Comparison of ENCODE assay signal across 17 cellular contexts in genomic region chr14:74574706-74575105, GRCh38. TPM values are rescaled to one million over a fixed set of nuclear protein-coding genes. Genes with fewer than 3 reads are reported as not detected.
DNase-seq lines count a peak whose midpoint lies in the region; ATAC-seq and TF ChIP-seq lines count a peak whose summit lies in the region.
"Had no signal": no experiment of that assay in that cellular context is flagged by ENCODE, and none has a peak within 500 bp of the region (broad histone marks: within the 10 kb centered on the region; RNA-seq: fewer than 3 reads in every experiment).

No MANE protein-coding gene starts in this region.

- peak overlapping the region; percentile 31 for H3K27ac Mint-ChIP-seq in mesothelial cell of epicardium
- H3K27ac Mint-ChIP-seq: progenitor cell of endocrine pancreas had no signal

- peaks cover 61% of the 10 kb centered on the region for H3K4me1 Mint-ChIP-seq in mesothelial cell of epicardium

- H3K9ac ChIP-seq in Karpas-422 (ENCODE audit: low read length) (0 out of 2 replicates have a peak overlapping the region, but pooled peaks have one; percentile 9), adipocyte (ENCODE audit: low read length) (peak overlapping the region; percentile 8)

- no peaks in the 10 kb centered on the region for H4K20me1 ChIP-seq in Karpas-422 (ENCODE audit: insufficient read depth, low read depth, low read length)

- H3K9me3 ChIP-seq in Karpas-422 (ENCODE audit: low read length) (no peaks in the 10 kb centered on the region), adipocyte (ENCODE audit: control insufficient read depth, low read length) (no peaks in the 10 kb centered on the region)

- no peaks in the 10 kb centered on the region for H3K9me2 ChIP-seq in Karpas-422 (replicated peaks; ENCODE audit: insufficient read depth, low read length)

- DNase-seq in Karpas-422 (peak; percentile 58), adipocyte (ENCODE audit: low read depth) (peak; percentile 30), mesothelial cell of epicardium (ENCODE audit: low spot score in 2 of 2, unreplicated experiment in 2 of 2) (no peak), epidermal melanocyte (ENCODE audit: insufficient read length, low spot score) (no peak)
- no peak for DNase-seq in NK-92 treated with Interleukin-12 subunit alpha and Interleukin-12 subunit beta, amount 100 ng/mL, for 24 hours (lab: John Stamatoyannopoulos, UW)
- DNase-seq: activated CD4-positive, alpha-beta T cell treated with anti-CD3 and anti-CD28 coated beads for 48 hours; activated effector memory CD4-positive, alpha-beta T cell treated with Interleukin-2 at 50 U/mL for 16 hours; DMS153; NCI-H1436; stimulated activated CD4-positive, alpha-beta T cell treated with anti-CD3 and anti-CD28 coated beads, Interleukin-2, amount 100 ng/mL, for 48 hours; stimulated activated naive CD4-positive, alpha-beta T cell had no signal

- no peak for TF ChIP-seq CTCF in mesothelial cell of epicardium (IDR thresholded peaks at IDR 0.05; ENCODE audit: unreplicated experiment)

- H3K79me2 ChIP-seq in ACC112 (ENCODE audit: control insufficient read depth, insufficient read depth, low read length, unreplicated experiment) (peaks cover 12% of the 10 kb centered on the region), Karpas-422 (ENCODE audit: low read length) (no peaks in the 10 kb centered on the region)

- H3K27me3 Mint-ChIP-seq in mesothelial cell of epicardium (ENCODE audit: low read depth) = no peaks in the 10 kb centered on the region

- H2AFZ ChIP-seq in ACC112 (ENCODE audit: low read length, unreplicated experiment) (peak overlapping the region; percentile 23), Karpas-422 (ENCODE audit: low read length) (peak overlapping the region; percentile 32)

- no peaks in the 10 kb centered on the region for H3K36me3 Mint-ChIP-seq in mesothelial cell of epicardium
- H3K36me3 Mint-ChIP-seq: T-cell had no signal

- no peaks in the 10 kb centered on the region for H3K36me3 ChIP-seq in ACC112 (ENCODE audit: insufficient read depth, low read length)
- no peaks in the 10 kb centered on the region for H3K36me3 ChIP-seq in Karpas-422 (ENCODE audit: insufficient read depth, low read length)
- no peaks in the 10 kb centered on the region for H3K36me3 ChIP-seq in adipocyte (ENCODE audit: control insufficient read depth, insufficient read depth, low read length, severe bottlenecking)

- no peak overlapping the region for H3K4me3 Mint-ChIP-seq in mesothelial cell of epicardium

- H3K27me3 ChIP-seq in ACC112 (ENCODE audit: insufficient read depth, low read length) (no peaks in the 10 kb centered on the region), Karpas-422 (ENCODE audit: low read length) (no peaks in the 10 kb centered on the region), adipocyte (replicated peaks; ENCODE audit: control insufficient read depth, insufficient read depth, low read length) (no peaks in the 10 kb centered on the region)

- H3K4me3 ChIP-seq in ACC112 (ENCODE audit: low read depth, low read length) (no peak overlapping the region), Karpas-422 (ENCODE audit: low read length) (no peak overlapping the region), adipocyte (ENCODE audit: low read length) (no peak overlapping the region)

- peaks cover 72% of the 10 kb centered on the region for H3K4me1 ChIP-seq in ACC112 (ENCODE audit: control insufficient read depth, insufficient read depth, low read length, unreplicated experiment)
- peaks cover 9% of the 10 kb centered on the region for H3K4me1 ChIP-seq in Karpas-422 (ENCODE audit: low read length)
- H3K4me1 ChIP-seq in adipocyte (ENCODE audit: control insufficient read depth, insufficient read depth, low read length) = peaks cover 73% of the 10 kb centered on the region

- H3K27ac ChIP-seq in ACC112 (ENCODE audit: low read depth, low read length) (peak overlapping the region; percentile 96), Karpas-422 (ENCODE audit: low read length) (no peak overlapping the region)

- no peaks in the 10 kb centered on the region for H3K9me3 Mint-ChIP-seq in mesothelial cell of epicardium
- H3K9me3 Mint-ChIP-seq: T-cell had no signal

- peak overlapping the region; percentile 2 for H3K4me2 ChIP-seq in Karpas-422 (ENCODE audit: low read depth, low read length, poor library complexity, severe bottlenecking)

- ATAC-seq in HG02678 (IDR thresholded peaks at IDR 0.05; ENCODE audit: unreplicated experiment) (no peak), GM21360 (IDR thresholded peaks at IDR 0.05; ENCODE audit: unreplicated experiment) (no peak)
- ATAC-seq: esophagus mucosa had no signal

RNA-seq across cellular contexts. Expression of gene LTBP2, which starts 37.3 kb away (rescaled TPM):
- 0.04 TPM in 1 of 2 replicates, not detected in the other for total RNA-seq in Karpas-422 (2014; rRNA removed; shearing (Covaris generic); ENCODE audit: low replicate concordance)
- 2.9 to 3.4 TPM (median 3.4 TPM) in 3 replicates for total RNA-seq in mesothelial cell of epicardium

Comparison
In these comparisons a context has a peak if more than half of its experiments do, and no peak if none do; other contexts are left out.
1. DNase-seq: peak in Karpas-422 (single experiment) and adipocyte (single experiment); none in mesothelial cell of epicardium (0 of 2), epidermal melanocyte (single experiment) and NK-92 treated with Interleukin-12 subunit alpha and Interleukin-12 subunit beta, amount 100 ng/mL, for 24 hours (single experiment).